Comparison of ENCODE assay signal across 8 cellular contexts in genomic region chr2:160394153-160394552, GRCh38.
DNase-seq lines count a peak whose midpoint lies in the region; ATAC-seq lines count a peak whose summit lies in the region.

No MANE protein-coding gene starts in this region.

- no peaks in the 10 kb centered on the region for H3K27me3 Mint-ChIP-seq in T-helper 2 cell treated with Interferon-gamma antibody and Interleukin-4, amounts not matched to agents 5 μg/mL and 100 μg/mL, for 36 hours (ENCODE audit: low read depth)
- no peaks in the 10 kb centered on the region for H3K27me3 Mint-ChIP-seq in stimulated activated memory B cell treated with anti-CD40 and anti-IgM and Interleukin-4, amounts not matched to agents 10 μg/mL and 1 μg/mL and 100 μg/mL, for 72 hours

- ATAC-seq in GM19324 (IDR thresholded peaks at IDR 0.05; ENCODE audit: low FRiP score, unreplicated experiment), result peak; percentile 96
- ATAC-seq in HG03139 (IDR thresholded peaks at IDR 0.05; ENCODE audit: unreplicated experiment), result peak; percentile 100
- peak; percentile 95 for ATAC-seq in stimulated activated memory B cell treated with anti-CD40 and anti-IgM and Interleukin-4, amounts not matched to agents 10 μg/mL and 1 μg/mL and 100 μg/mL, for 72 hours

- no peak overlapping the region for H3K4me3 ChIP-seq in ACC112 (ENCODE audit: low read depth, low read length)

- H3K4me1 Mint-ChIP-seq in T-helper 2 cell treated with Interferon-gamma antibody and Interleukin-4, amounts not matched to agents 5 μg/mL and 100 μg/mL, for 36 hours (ENCODE audit: low read depth), result peaks cover 45% of the 10 kb centered on the region
- peaks cover 40% of the 10 kb centered on the region for H3K4me1 Mint-ChIP-seq in stimulated activated memory B cell treated with anti-CD40 and anti-IgM and Interleukin-4, amounts not matched to agents 10 μg/mL and 1 μg/mL and 100 μg/mL, for 72 hours

- H3K4me1 ChIP-seq in ACC112 (ENCODE audit: control insufficient read depth, insufficient read depth, low read length, unreplicated experiment), result peaks cover 86% of the 10 kb centered on the region

- H3K36me3 ChIP-seq in ACC112 (ENCODE audit: insufficient read depth, low read length), result no peaks in the 10 kb centered on the region

- DNase-seq in T-helper 2 cell treated with Interferon-gamma antibody and Interleukin-4, amounts not matched to agents 5 μg/mL and 100 μg/mL, for 36 hours (ENCODE audit: low spot score), result no peak
- DNase-seq in foreskin melanocyte, result no peak
- DNase-seq in DMS114 treated with DMSO at 0.1 percent for 48 hours (lab: John Stamatoyannopoulos, UW; ENCODE audit: unreplicated experiment), result no peak
- no peak for DNase-seq in AG20443 (ENCODE audit: low spot score)

- H2AFZ ChIP-seq in ACC112 (ENCODE audit: low read length, unreplicated experiment), result no peak overlapping the region

- H3K9me3 Mint-ChIP-seq in T-helper 2 cell treated with Interferon-gamma antibody and Interleukin-4, amounts not matched to agents 5 μg/mL and 100 μg/mL, for 36 hours, result no peaks in the 10 kb centered on the region
- no peaks in the 10 kb centered on the region for H3K9me3 Mint-ChIP-seq in stimulated activated memory B cell treated with anti-CD40 and anti-IgM and Interleukin-4, amounts not matched to agents 10 μg/mL and 1 μg/mL and 100 μg/mL, for 72 hours

- H3K36me3 Mint-ChIP-seq in T-helper 2 cell treated with Interferon-gamma antibody and Interleukin-4, amounts not matched to agents 5 μg/mL and 100 μg/mL, for 36 hours (ENCODE audit: low read depth), result peaks cover 24% of the 10 kb centered on the region
- no peaks in the 10 kb centered on the region for H3K36me3 Mint-ChIP-seq in stimulated activated memory B cell treated with anti-CD40 and anti-IgM and Interleukin-4, amounts not matched to agents 10 μg/mL and 1 μg/mL and 100 μg/mL, for 72 hours

- peak overlapping the region; percentile 76 for H3K27ac Mint-ChIP-seq in T-helper 2 cell treated with Interferon-gamma antibody and Interleukin-4, amounts not matched to agents 5 μg/mL and 100 μg/mL, for 36 hours
- H3K27ac Mint-ChIP-seq in stimulated activated memory B cell treated with anti-CD40 and anti-IgM and Interleukin-4, amounts not matched to agents 10 μg/mL and 1 μg/mL and 100 μg/mL, for 72 hours, result peak overlapping the region; percentile 32

- peaks cover 97% of the 10 kb centered on the region for H3K79me2 ChIP-seq in ACC112 (ENCODE audit: control insufficient read depth, insufficient read depth, low read length, unreplicated experiment)

- H3K27ac ChIP-seq in ACC112 (ENCODE audit: low read depth, low read length), result peak overlapping the region; percentile 44

- H3K4me3 Mint-ChIP-seq in T-helper 2 cell treated with Interferon-gamma antibody and Interleukin-4, amounts not matched to agents 5 μg/mL and 100 μg/mL, for 36 hours, result peak overlapping the region; percentile 66
- H3K4me3 Mint-ChIP-seq in stimulated activated memory B cell treated with anti-CD40 and anti-IgM and Interleukin-4, amounts not matched to agents 10 μg/mL and 1 μg/mL and 100 μg/mL, for 72 hours, result peak overlapping the region; percentile 35

- no peaks in the 10 kb centered on the region for H3K27me3 ChIP-seq in ACC112 (ENCODE audit: insufficient read depth, low read length)
